18 cellular contexts compared by ENCODE assay signal in the genomic region with DNA sequence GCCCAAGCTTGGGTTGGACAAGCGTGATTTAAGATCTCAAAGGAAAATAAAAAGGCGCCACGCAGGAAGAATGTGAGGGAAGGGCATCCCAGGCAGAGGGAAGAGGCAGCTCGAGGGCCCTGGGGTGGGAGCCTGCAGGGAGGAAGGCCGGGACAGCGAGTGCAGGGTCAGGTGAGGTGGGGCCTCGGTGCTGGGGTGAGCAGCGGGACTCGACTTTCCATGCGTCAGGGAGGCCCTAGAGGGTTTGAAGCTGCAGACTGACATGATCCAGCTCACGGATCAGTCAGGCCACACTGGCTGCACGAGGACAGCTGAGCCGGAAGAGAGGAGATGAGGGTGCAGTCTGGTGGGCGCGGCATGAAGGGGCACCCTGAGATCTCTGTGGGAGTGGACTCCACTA.
A peak's percentile ranks its signal among the peaks of the same experiment; 100 is the strongest.
DNase-seq lines count a peak whose midpoint lies in the region; ATAC-seq and TF ChIP-seq lines count a peak whose summit lies in the region.
"Had no signal": no experiment of that assay in that cellular context is flagged by ENCODE, and none has a peak within 500 bp of the region (broad histone marks: within the 10 kb centered on the region; RNA-seq: fewer than 3 reads in every experiment).

No MANE protein-coding gene starts in this region.

- no peak for DNase-seq in activated T-cell treated with anti-CD3 and anti-CD28 coated beads, Interleukin-2, amount 50 U/mL, for 72 hours
- DNase-seq in activated T-cell treated with anti-CD3 and anti-CD28 coated beads, Interleukin-2, amount 50 U/mL, for 1 hour = no peak
- no peak for DNase-seq in central memory CD8-positive, alpha-beta T cell (ENCODE audit: low spot score in 2 of 2)
- DNase-seq in nephron progenitor cell (no peak), sciatic nerve (ENCODE audit: low spot score) (no peak), GOT3 (lab: John Stamatoyannopoulos, UW) (no peak), H4 (ENCODE audit: low spot score) (no peak), lower leg skin (ENCODE audit: low spot score in 2 of 2) (no peak)
- DNase-seq: Calu3; CD4-positive, alpha-beta memory T cell; DMS79 treated with DMSO at 0.1 percent for 48 hours; GF-D8; GM23248; H7; IMR-90 had no signal

- H3K36me3 Mint-ChIP-seq in activated T-cell treated with anti-CD3 and anti-CD28 coated beads, Interleukin-2, amount 50 U/mL, for 72 hours (ENCODE audit: insufficient read depth in 2 of 2) = peaks cover 0 to 5% of the 10 kb centered on the region in 2 donors
- H3K36me3 Mint-ChIP-seq in central memory CD8-positive, alpha-beta T cell (ENCODE audit: insufficient read depth) = peaks cover 8% of the 10 kb centered on the region
- H3K36me3 Mint-ChIP-seq in nephron progenitor cell (ENCODE audit: low read depth) = no peaks in the 10 kb centered on the region

- WGBS in lower leg skin, 2 donors = 90% methylated on average over 15 of the region's 15 CpGs

- no peak for TF ChIP-seq CTCF in nephron progenitor cell (IDR thresholded peaks at IDR 0.05)
- no peak for TF ChIP-seq CTCF in lower leg skin (IDR thresholded peaks at IDR 0.05)

- H3K9me3 Mint-ChIP-seq in activated T-cell treated with anti-CD3 and anti-CD28 coated beads, Interleukin-2, amount 50 U/mL, for 72 hours = no peaks in the 10 kb centered on the region
- H3K9me3 Mint-ChIP-seq in central memory CD8-positive, alpha-beta T cell = no peaks in the 10 kb centered on the region
- H3K9me3 Mint-ChIP-seq in nephron progenitor cell = no peaks in the 10 kb centered on the region
- H3K9me3 Mint-ChIP-seq: CD4-positive, alpha-beta memory T cell had no signal

- intact Hi-C loops in sciatic nerve (cut with DNase I) = no loop called here
- intact Hi-C loops in lower leg skin (cut with DNase I; ENCODE audit: low total_unique reads) = no loop called here

- no peak overlapping the region for H3K4me3 Mint-ChIP-seq in activated T-cell treated with anti-CD3 and anti-CD28 coated beads, Interleukin-2, amount 50 U/mL, for 72 hours
- no peak overlapping the region for H3K4me3 Mint-ChIP-seq in central memory CD8-positive, alpha-beta T cell
- peak overlapping the region; percentile 24 for H3K4me3 Mint-ChIP-seq in nephron progenitor cell
- H3K4me3 Mint-ChIP-seq: CD14-positive monocyte; CD4-positive, alpha-beta memory T cell had no signal

- no peak for ATAC-seq in activated T-cell treated with anti-CD3 and anti-CD28 coated beads, Interleukin-2, amount 50 U/mL, for 72 hours (replicated peaks in 1 of 2)
- no peak for ATAC-seq in central memory CD8-positive, alpha-beta T cell (replicated peaks; ENCODE audit: extremely low read depth, poor library complexity, severe bottlenecking)
- peak; percentile 71 for ATAC-seq in sciatic nerve
- ATAC-seq: A549 had no signal

- peak overlapping the region; percentile 74 for H3K27ac Mint-ChIP-seq in activated T-cell treated with anti-CD3 and anti-CD28 coated beads, Interleukin-2, amount 50 U/mL, for 72 hours
- peak overlapping the region; percentile 58 for H3K27ac Mint-ChIP-seq in central memory CD8-positive, alpha-beta T cell (ENCODE audit: low read depth)
- peak overlapping the region; percentile 16 for H3K27ac Mint-ChIP-seq in nephron progenitor cell
- H3K27ac Mint-ChIP-seq: CD4-positive, alpha-beta memory T cell had no signal

- no peaks in the 10 kb centered on the region for H3K27me3 Mint-ChIP-seq in activated T-cell treated with anti-CD3 and anti-CD28 coated beads, Interleukin-2, amount 50 U/mL, for 72 hours (ENCODE audit: low read depth)
- H3K27me3 Mint-ChIP-seq in central memory CD8-positive, alpha-beta T cell = no peaks in the 10 kb centered on the region
- peaks cover 3% of the 10 kb centered on the region for H3K27me3 Mint-ChIP-seq in nephron progenitor cell (ENCODE audit: low read depth, poor library complexity)
- H3K27me3 Mint-ChIP-seq: CD4-positive, alpha-beta memory T cell had no signal

- H3K4me1 Mint-ChIP-seq in activated T-cell treated with anti-CD3 and anti-CD28 coated beads, Interleukin-2, amount 50 U/mL, for 72 hours (ENCODE audit: low read depth) = no peaks in the 10 kb centered on the region
- no peaks in the 10 kb centered on the region for H3K4me1 Mint-ChIP-seq in central memory CD8-positive, alpha-beta T cell
- H3K4me1 Mint-ChIP-seq in nephron progenitor cell = peaks cover 38% of the 10 kb centered on the region
- H3K4me1 Mint-ChIP-seq: CD14-positive monocyte; CD4-positive, alpha-beta memory T cell had no signal

- no peak for TF ChIP-seq POLR2A in lower leg skin (IDR thresholded peaks at IDR 0.05)

- H3K4me3 ChIP-seq in lower leg skin (ENCODE audit: low read depth, poor library complexity, severe bottlenecking) = no peak overlapping the region
- H3K4me3 ChIP-seq: A549, BLaER1, GM23248 had no signal

Comparison
In these comparisons a context has a peak if more than half of its experiments do, and no peak if none do; other contexts are left out.
1. H3K27ac Mint-ChIP-seq: peak in every context shown above with its lines; median percentile 74 in activated T-cell treated with anti-CD3 and anti-CD28 coated beads, Interleukin-2, amount 50 U/mL, for 72 hours; 58 in central memory CD8-positive, alpha-beta T cell; 16 in nephron progenitor cell.